Comparison of ENCODE assay signal across 8 cellular contexts in genomic region chr5:112160652-112161391, GRCh38.
DNase-seq lines count a peak whose midpoint lies in the region; ATAC-seq lines count a peak whose summit lies in the region.

No MANE protein-coding gene starts in this region.

- in situ Hi-C loops in Caki2 (cut with HindIII; ENCODE audit: low pct_unique_long_range_greater_than_20kb, low sequenced_read_pairs) = no loop called here

- H3K79me2 ChIP-seq in mesendoderm (ENCODE audit: control insufficient read depth, insufficient read depth, low read length) = peaks cover 22% of the 10 kb centered on the region

- H4K8ac ChIP-seq in mesendoderm (ENCODE audit: low read depth, low read length) = no peak overlapping the region

- peaks cover 28% of the 10 kb centered on the region for H3K36me3 ChIP-seq in effector memory CD4-positive, alpha-beta T cell (ENCODE audit: control insufficient read depth, insufficient read depth, low read length)
- peaks cover 8% of the 10 kb centered on the region for H3K36me3 ChIP-seq in mesendoderm (ENCODE audit: control insufficient read depth, insufficient read depth, low read length)

- H2BK120ac ChIP-seq in mesendoderm (ENCODE audit: low read depth, low read length) = no peak overlapping the region

- peak overlapping the region; percentile 100 for H3K9ac ChIP-seq in mesendoderm (ENCODE audit: low read length)

- H3K4me2 ChIP-seq in mesendoderm (ENCODE audit: low read length) = peak overlapping the region; percentile 64

- DNase-seq in Caki2 (ENCODE audit: low read depth) (peak; percentile 88), HS-27A (ENCODE audit: low read depth) (peak; percentile 70), NK-92 (lab: John Stamatoyannopoulos, UW; ENCODE audit: unreplicated experiment) (peak; percentile 38), mesendoderm (peak; percentile 93)
- peak; percentile 98 for DNase-seq in activated CD8-positive, alpha-beta memory T cell treated with anti-CD3 and anti-CD28 coated beads for 24 hours
- DNase-seq in effector memory CD4-positive, alpha-beta T cell = peak; percentile 81 to 85 (median 83)
- DNase-seq in stimulated activated CD8-positive, alpha-beta memory T cell treated with anti-CD3 and anti-CD28 coated beads, Interleukin-12 subunit alpha, Interleukin-12 subunit beta, amount 100 ng/mL, for 4 hours (ENCODE audit: low read depth) = peak; percentile 81

- H3K79me1 ChIP-seq in mesendoderm (ENCODE audit: low read length) = peaks cover 3% of the 10 kb centered on the region

- WGBS in mesendoderm (ENCODE audit: extremely low coverage, insufficient coverage, low lambda C conversion rate) = no CpG with 5 or more reads among the region's 55 CpGs

- H3K4me1 ChIP-seq in effector memory CD4-positive, alpha-beta T cell (ENCODE audit: control insufficient read depth, insufficient read depth, low read length, poor library complexity, severe bottlenecking) = peaks cover 15% of the 10 kb centered on the region
- H3K4me1 ChIP-seq in mesendoderm (ENCODE audit: control insufficient read depth, low read depth, low read length) = peaks cover 5% of the 10 kb centered on the region

- no peak overlapping the region for H2AK5ac ChIP-seq in mesendoderm (ENCODE audit: low read length)

- no peak overlapping the region for H2BK15ac ChIP-seq in mesendoderm (replicated peaks; ENCODE audit: low read depth)

- peak overlapping the region; percentile 98 for H3K56ac ChIP-seq in mesendoderm (ENCODE audit: low read length)

- ATAC-seq in GM19468 (IDR thresholded peaks at IDR 0.05; ENCODE audit: extremely low read depth, unreplicated experiment) = peak; percentile 93

- peak overlapping the region; percentile 74 for H3K23ac ChIP-seq in mesendoderm (ENCODE audit: low read length)

- peak overlapping the region; percentile 44 for H3K4ac ChIP-seq in mesendoderm (ENCODE audit: low read depth, low read length)

- peak overlapping the region; percentile 56 for H2BK5ac ChIP-seq in mesendoderm (ENCODE audit: low read length)

- H3K27me3 ChIP-seq in effector memory CD4-positive, alpha-beta T cell (replicated peaks; ENCODE audit: control insufficient read depth, insufficient read depth, low read length, poor library complexity, severe bottlenecking) = no peaks in the 10 kb centered on the region
- no peaks in the 10 kb centered on the region for H3K27me3 ChIP-seq in mesendoderm (ENCODE audit: insufficient read depth, low read length, poor library complexity)

- H3K27ac ChIP-seq in effector memory CD4-positive, alpha-beta T cell (ENCODE audit: insufficient read depth, low read length, poor library complexity, severe bottlenecking) = peak overlapping the region; percentile 73
- H3K27ac ChIP-seq in mesendoderm (ENCODE audit: low read depth, low read length) = no peak overlapping the region

- peak overlapping the region; percentile 22 for H3K18ac ChIP-seq in mesendoderm (ENCODE audit: low read length)

- H4K5ac ChIP-seq in mesendoderm (ENCODE audit: low read length) = no peak overlapping the region

- H3K4me3 ChIP-seq in effector memory CD4-positive, alpha-beta T cell (ENCODE audit: insufficient read depth, low read depth, low read length, poor library complexity, severe bottlenecking) = peak overlapping the region; percentile 82
- peak overlapping the region; percentile 97 for H3K4me3 ChIP-seq in mesendoderm (ENCODE audit: low read length)

- no peaks in the 10 kb centered on the region for H3K9me3 ChIP-seq in effector memory CD4-positive, alpha-beta T cell (ENCODE audit: control insufficient read depth, low read length)

Comparison
In these comparisons a context has a peak if more than half of its experiments do, and no peak if none do; other contexts are left out.
1. DNase-seq: peak in every context shown above with its lines; median percentile 98 in activated CD8-positive, alpha-beta memory T cell treated with anti-CD3 and anti-CD28 coated beads for 24 hours; 93 in mesendoderm; 88 in Caki2; 83 in effector memory CD4-positive, alpha-beta T cell; 81 in stimulated activated CD8-positive, alpha-beta memory T cell treated with anti-CD3 and anti-CD28 coated beads, Interleukin-12 subunit alpha, Interleukin-12 subunit beta, amount 100 ng/mL, for 4 hours; 70 in HS-27A; 38 in NK-92.